In the genomic region with DNA sequence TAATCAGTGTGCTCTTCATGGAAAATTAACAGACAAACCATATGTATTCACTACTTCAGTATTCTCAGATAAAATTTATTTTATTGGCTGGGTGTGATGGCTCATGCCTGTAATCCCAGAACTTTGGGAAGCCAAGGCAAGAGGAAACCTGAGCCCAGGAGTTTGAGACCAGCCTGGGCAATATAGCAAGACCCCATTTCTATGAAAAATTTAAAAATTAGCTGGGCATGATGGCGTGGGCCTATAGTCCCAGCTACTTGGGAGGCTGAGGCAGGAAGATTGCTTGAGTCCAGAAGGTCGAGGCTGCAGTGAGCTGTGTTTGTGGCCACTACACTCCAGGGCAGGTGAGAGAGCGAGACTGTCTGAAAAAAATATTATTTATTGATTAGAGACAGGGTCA, we compare ENCODE assay signal across 21 cellular contexts.
"Had no signal": no experiment of that assay in that cellular context is flagged by ENCODE, and none has a peak within 500 bp of the region (broad histone marks: within the 10 kb centered on the region; RNA-seq: fewer than 3 reads in every experiment).

No MANE protein-coding gene starts in this region.

- H3K27ac ChIP-seq: epithelial cell of prostate, hepatocyte, neutrophil, parathyroid adenoma, transverse colon, vagina had no signal

- H3K27me3 ChIP-seq: hepatocyte, neutrophil, spleen, transverse colon, vagina had no signal

- H3K27me3 Mint-ChIP-seq: activated CD4-positive, alpha-beta T cell treated with anti-CD3 and anti-CD28 coated beads, Interleukin-2, amount 10 ng/mL, durations not matched to agents 7 days and 5 days; activated naive CD8-positive, alpha-beta T cell treated with anti-CD3 and anti-CD28 coated beads, Interleukin-2, amount 10 ng/mL, durations not matched to agents 7 days and 5 days had no signal

- H3K9ac ChIP-seq: parathyroid adenoma had no signal

- H3K27ac Mint-ChIP-seq: endodermal cell had no signal

- H3K4me3 Mint-ChIP-seq: activated CD4-positive, alpha-beta T cell treated with anti-CD3 and anti-CD28 coated beads, Interleukin-2, amount 10 ng/mL, durations not matched to agents 7 days and 5 days; activated naive CD8-positive, alpha-beta T cell treated with anti-CD3 and anti-CD28 coated beads, Interleukin-2, amount 10 ng/mL, durations not matched to agents 7 days and 5 days; brain; endodermal cell; natural killer cell had no signal

- H3K4me1 Mint-ChIP-seq: endodermal cell had no signal

- ATAC-seq: natural killer cell had no signal

- H3K4me3 ChIP-seq: hepatocyte, spleen, transverse colon, vagina had no signal

- H3K4me2 ChIP-seq: hepatocyte had no signal

- H3K9me3 ChIP-seq: neutrophil, spleen, transverse colon, vagina had no signal

- DNase-seq: activated CD4-positive, alpha-beta T cell treated with anti-CD3 and anti-CD28 coated beads, Interleukin-2, amount 10 ng/mL, durations not matched to agents 7 days and 5 days; activated CD8-positive, alpha-beta memory T cell treated with anti-CD3 and anti-CD28 coated beads for 24 hours; activated CD8-positive, alpha-beta memory T cell treated with anti-CD3 and anti-CD28 coated beads, Interleukin-2, amount 50 U/mL, for 48 hours; activated gamma-delta T cell; activated naive CD8-positive, alpha-beta T cell treated with anti-CD3 and anti-CD28 coated beads, Interleukin-2, amount 10 ng/mL, durations not matched to agents 7 days and 5 days; caudate nucleus; endodermal cell; foreskin fibroblast; mesenchymal stem cell; natural killer cell; spleen; stimulated activated CD4-positive, alpha-beta T cell treated with anti-CD3 and anti-CD28 coated beads, Interleukin-4, amount 100 ng/mL, for 4 hours; stimulated activated naive CD4-positive, alpha-beta T cell; T-helper 9 cell; transverse colon had no signal

- H2AFZ ChIP-seq: hepatocyte, parathyroid adenoma had no signal

- H3K9me3 Mint-ChIP-seq: activated CD4-positive, alpha-beta T cell treated with anti-CD3 and anti-CD28 coated beads, Interleukin-2, amount 10 ng/mL, durations not matched to agents 7 days and 5 days; activated naive CD8-positive, alpha-beta T cell treated with anti-CD3 and anti-CD28 coated beads, Interleukin-2, amount 10 ng/mL, durations not matched to agents 7 days and 5 days; brain; endodermal cell; natural killer cell had no signal

- H3K36me3 ChIP-seq: transverse colon, vagina had no signal
